Comparison of ENCODE assay signal across 17 cellular contexts in genomic region chr2:230325316-230326243, GRCh38. TPM values are rescaled to one million over a fixed set of nuclear protein-coding genes. Genes with fewer than 3 reads are reported as not detected.
DNase-seq lines count a peak whose midpoint lies in the region; ATAC-seq and TF ChIP-seq lines count a peak whose summit lies in the region.
"Had no signal": no experiment of that assay in that cellular context is flagged by ENCODE, and none has a peak within 500 bp of the region (broad histone marks: within the 10 kb centered on the region; RNA-seq: fewer than 3 reads in every experiment).

No MANE protein-coding gene starts in this region.

- H3K9me2 ChIP-seq in SK-N-SH: no peaks in the 10 kb centered on the region

- DNase-seq in SK-N-SH (no peak), GM12864 (ENCODE audit: low read depth) (no peak), globus pallidus (ENCODE audit: low spot score) (no peak), left lobe of liver (ENCODE audit: low spot score) (no peak)
- no peak for DNase-seq in activated T-helper 1 cell treated with anti-CD3 and anti-CD28 coated beads, Interleukin-12 subunit alpha, Interleukin-12 subunit beta, Interleukin-2, Interleukin-4 antibody, amounts not matched to agents 30 ng/mL and 10 ng/mL and 1 ng/mL, durations not matched to agents 14 hours and 24 hours and 36 hours (ENCODE audit: low spot score)
- DNase-seq in naive thymus-derived CD8-positive, alpha-beta T cell: no peak
- DNase-seq: activated CD8-positive, alpha-beta memory T cell treated with anti-CD3 and anti-CD28 coated beads, Interleukin-2, amount 50 U/mL, for 4 hours; cortex of kidney; islet precursor cell; Kasumi-1; NCI-H1436 treated with DMSO at 0.1 percent for 48 hours; NCI-H345; SIG-M5; stimulated activated CD4-positive, alpha-beta T cell treated with anti-CD3 and anti-CD28 coated beads, Interleukin-12 subunit alpha, Interleukin-12 subunit beta, amount 100 ng/mL, for 4 hours had no signal

- no peaks in the 10 kb centered on the region for H3K27me3 ChIP-seq in SK-N-SH (ENCODE audit: insufficient read depth)

- H3K4me3 ChIP-seq in SK-N-SH (ENCODE audit: low read depth in 2 of 2, low read length in 1 of 2) (peak overlapping the region in 1 of 2 experiments; percentile 73; a peak in 1 of 4 replicates), GM12864 (ENCODE audit: low read depth, low read length) (peak overlapping the region; percentile 73; the same call in 1 of the 2 replicates)

- H3K27ac Mint-ChIP-seq in activated T-helper 1 cell treated with anti-CD3 and anti-CD28 coated beads, Interleukin-12 subunit alpha, Interleukin-12 subunit beta, Interleukin-2, Interleukin-4 antibody, amounts not matched to agents 30 ng/mL and 10 ng/mL and 1 ng/mL, durations not matched to agents 14 hours and 24 hours and 36 hours: no peak overlapping the region
- H3K27ac Mint-ChIP-seq in naive thymus-derived CD8-positive, alpha-beta T cell: peak overlapping the region; percentile 78 to 100 (median 98)

- H3K79me2 ChIP-seq in SK-N-SH (ENCODE audit: insufficient read depth): peaks cover 34% of the 10 kb centered on the region

- H3K4me2 ChIP-seq in SK-N-SH: peak overlapping the region; percentile 86; the same call in 1 of the 2 replicates

- no peak for TF ChIP-seq RAD21 in SK-N-SH (IDR thresholded peaks at IDR 0.05; ENCODE audit: low read length)

- no peaks in the 10 kb centered on the region for H3K9me3 ChIP-seq in SK-N-SH

- H3K36me3 ChIP-seq in SK-N-SH (replicated peaks in 1 of 2; ENCODE audit: control insufficient read depth in 1 of 2, insufficient read depth in 2 of 2, low read length in 1 of 2): peaks cover 0 to 11% of the 10 kb centered on the region in 2 experiments

- peaks cover 87% of the 10 kb centered on the region for H3K4me1 Mint-ChIP-seq in activated T-helper 1 cell treated with anti-CD3 and anti-CD28 coated beads, Interleukin-12 subunit alpha, Interleukin-12 subunit beta, Interleukin-2, Interleukin-4 antibody, amounts not matched to agents 30 ng/mL and 10 ng/mL and 1 ng/mL, durations not matched to agents 14 hours and 24 hours and 36 hours (ENCODE audit: low read depth)
- peaks cover 45 to 90% (median 84%) of the 10 kb centered on the region in 4 donors for H3K4me1 Mint-ChIP-seq in naive thymus-derived CD8-positive, alpha-beta T cell

- H4K20me1 ChIP-seq in SK-N-SH (ENCODE audit: insufficient read depth): no peaks in the 10 kb centered on the region

- H3K9ac ChIP-seq in SK-N-SH: no peak overlapping the region

- intact Hi-C loops in activated T-helper 1 cell treated with anti-CD3 and anti-CD28 coated beads, Interleukin-12 subunit alpha, Interleukin-12 subunit beta, Interleukin-2, Interleukin-4 antibody, amounts not matched to agents 30 ng/mL and 10 ng/mL and 1 ng/mL, durations not matched to agents 14 hours and 24 hours and 36 hours (cut with micrococcal nuclease): loop anchor here (2.0 kb wide), 2 partner anchors 71 to 107 kb away; partner anchors contain the start of gene SP110

- TF ChIP-seq CTCF in SK-N-SH (IDR thresholded peaks at IDR 0.05): no peak
- TF ChIP-seq CTCF in GM12864 (IDR thresholded peaks at IDR 0.05; ENCODE audit: low read depth, low read length, missing control alignments): no peak

- no peaks in the 10 kb centered on the region for H3K27me3 Mint-ChIP-seq in activated T-helper 1 cell treated with anti-CD3 and anti-CD28 coated beads, Interleukin-12 subunit alpha, Interleukin-12 subunit beta, Interleukin-2, Interleukin-4 antibody, amounts not matched to agents 30 ng/mL and 10 ng/mL and 1 ng/mL, durations not matched to agents 14 hours and 24 hours and 36 hours (ENCODE audit: insufficient read depth)
- no peaks in the 10 kb centered on the region for H3K27me3 Mint-ChIP-seq in naive thymus-derived CD8-positive, alpha-beta T cell

- peaks cover 0 to 8% of the 10 kb centered on the region in 2 experiments; a peak in 2 of 4 replicates for H3K4me1 ChIP-seq in SK-N-SH (ENCODE audit: control insufficient read depth in 1 of 2, insufficient read depth in 2 of 2, low read depth in 1 of 2, low read length in 1 of 2)

- no peak overlapping the region for H2AFZ ChIP-seq in SK-N-SH (ENCODE audit: low read depth)

- H3K27ac ChIP-seq in SK-N-SH (ENCODE audit: low read depth in 2 of 2, low read length in 1 of 2): no peak overlapping the region
- H3K27ac ChIP-seq: 22Rv1 had no signal

- no peak for TF ChIP-seq EP300 in SK-N-SH (IDR thresholded peaks at IDR 0.05; ENCODE audit: borderline replicate concordance in 1 of 2, low read depth in 1 of 2, low read length in 1 of 2)

- H3F3A ChIP-seq in SK-N-SH (replicated peaks; ENCODE audit: insufficient read depth): peaks cover 11% of the 10 kb centered on the region

- ATAC-seq in SK-N-SH treated with all-trans-retinoic acid at 6 μM for 48 hours (no peak), GM18873 (IDR thresholded peaks at IDR 0.05; ENCODE audit: low FRiP score, unreplicated experiment) (no peak), left lobe of liver (no peak)
- ATAC-seq in naive thymus-derived CD8-positive, alpha-beta T cell: no peak

- WGBS in SK-N-SH (ENCODE audit: low lambda C conversion rate): 74% methylated on average over 9 of the region's 9 CpGs

- peaks cover 45% of the 10 kb centered on the region for H3K36me3 Mint-ChIP-seq in activated T-helper 1 cell treated with anti-CD3 and anti-CD28 coated beads, Interleukin-12 subunit alpha, Interleukin-12 subunit beta, Interleukin-2, Interleukin-4 antibody, amounts not matched to agents 30 ng/mL and 10 ng/mL and 1 ng/mL, durations not matched to agents 14 hours and 24 hours and 36 hours (ENCODE audit: low read depth)
- peaks cover 0 to 21% (median 3%) of the 10 kb centered on the region in 3 donors for H3K36me3 Mint-ChIP-seq in naive thymus-derived CD8-positive, alpha-beta T cell

- CTCF ChIA-PET in SK-N-SH (lab: Yijun Ruan, JAX): no interaction called here

- peaks cover 6% of the 10 kb centered on the region for H3K9me3 Mint-ChIP-seq in activated T-helper 1 cell treated with anti-CD3 and anti-CD28 coated beads, Interleukin-12 subunit alpha, Interleukin-12 subunit beta, Interleukin-2, Interleukin-4 antibody, amounts not matched to agents 30 ng/mL and 10 ng/mL and 1 ng/mL, durations not matched to agents 14 hours and 24 hours and 36 hours
- no peaks in the 10 kb centered on the region for H3K9me3 Mint-ChIP-seq in naive thymus-derived CD8-positive, alpha-beta T cell

- H3K4me3 Mint-ChIP-seq in activated T-helper 1 cell treated with anti-CD3 and anti-CD28 coated beads, Interleukin-12 subunit alpha, Interleukin-12 subunit beta, Interleukin-2, Interleukin-4 antibody, amounts not matched to agents 30 ng/mL and 10 ng/mL and 1 ng/mL, durations not matched to agents 14 hours and 24 hours and 36 hours: peak overlapping the region; percentile 98
- peak overlapping the region; percentile 80 to 99 (median 94) for H3K4me3 Mint-ChIP-seq in naive thymus-derived CD8-positive, alpha-beta T cell

- POLR2A ChIA-PET in SK-N-SH (lab: Yijun Ruan, JAX): no interaction called here
- POLR2A ChIA-PET in naive thymus-derived CD8-positive, alpha-beta T cell (lab: Charles Lee): interaction anchor here (1.1 to 2.0 kb wide), 3 partner anchors 11 to 86 kb away, joined by 3 to 7 read pairs (median 6); no protein-coding TSS in a partner anchor

TF ChIP-seq in SK-N-SH, 30 proteins besides CTCF, POLR2A, EP300 and RAD21 (continues in another document):
- no peak for TF ChIP-seq EZH2phosphoT487 (IDR thresholded peaks at IDR 0.05; ENCODE audit: borderline replicate concordance, low read depth)
- no peak for TF ChIP-seq CHD2 (IDR thresholded peaks at IDR 0.05; ENCODE audit: low read length, partially characterized antibody)
- TF ChIP-seq USF2 (IDR thresholded peaks at IDR 0.05; ENCODE audit: borderline replicate concordance, low read depth, low read length): no peak
- TF ChIP-seq TCF12 (IDR thresholded peaks at IDR 0.05): no peak
- TF ChIP-seq SIN3A (IDR thresholded peaks at IDR 0.05; ENCODE audit: borderline replicate concordance, low read depth, low read length): no peak
- no peak for TF ChIP-seq MXI1 (IDR thresholded peaks at IDR 0.05; ENCODE audit: low read depth, low read length)
- no peak for TF ChIP-seq NRF1 (IDR thresholded peaks at IDR 0.05; ENCODE audit: low read depth, low read length)
- no peak for TF ChIP-seq RFX5 (IDR thresholded peaks at IDR 0.05; ENCODE audit: low read length)

TF ChIP-seq in SK-N-SH treated with all-trans-retinoic acid at 6 μM for 48 hours, 23 proteins besides CTCF, POLR2A, EP300 and RAD21 (continues in another document):
- TF ChIP-seq PPARA (CRISPR knock-in tag; IDR thresholded peaks at IDR 0.05; ENCODE audit: borderline replicate concordance): no peak
- TF ChIP-seq POU6F1 (CRISPR knock-in tag; IDR thresholded peaks at IDR 0.05; ENCODE audit: borderline replicate concordance, low read depth): no peak
- no peak for TF ChIP-seq ISL1 (CRISPR knock-in tag; IDR thresholded peaks at IDR 0.05)

RNA-seq across cellular contexts. Expression of gene SP140L, which starts 1.4 kb away (rescaled TPM):
- 13.5 and 18.0 TPM in 2 replicates for polyA plus RNA-seq in SK-N-SH (2012; rRNA removed)
- polyA plus RNA-seq in SK-N-SH (2012; cell fraction: cytosol; rRNA removed): 11.7 and 13.1 TPM in 2 replicates
- 22.2 and 44.3 TPM in 2 replicates for polyA plus RNA-seq in SK-N-SH (2012; cell fraction: nucleus; rRNA removed)
- 57.4 and 57.8 TPM in 2 replicates for total RNA-seq in activated T-helper 1 cell treated with anti-CD3 and anti-CD28 coated beads, Interleukin-12 subunit alpha, Interleukin-12 subunit beta, Interleukin-2, Interleukin-4 antibody, amounts not matched to agents 30 ng/mL and 10 ng/mL and 1 ng/mL, durations not matched to agents 14 hours and 24 hours and 36 hours
- total RNA-seq in naive thymus-derived CD8-positive, alpha-beta T cell: 10 to 100 TPM; 91.6 to 91.7 TPM
- polyA plus RNA-seq in naive thymus-derived CD8-positive, alpha-beta T cell: 10 to 100 TPM; 25.3 to 43.1 (median 28.9) TPM
- total RNA-seq in left lobe of liver: 6.1 TPM
